In the genomic region with DNA sequence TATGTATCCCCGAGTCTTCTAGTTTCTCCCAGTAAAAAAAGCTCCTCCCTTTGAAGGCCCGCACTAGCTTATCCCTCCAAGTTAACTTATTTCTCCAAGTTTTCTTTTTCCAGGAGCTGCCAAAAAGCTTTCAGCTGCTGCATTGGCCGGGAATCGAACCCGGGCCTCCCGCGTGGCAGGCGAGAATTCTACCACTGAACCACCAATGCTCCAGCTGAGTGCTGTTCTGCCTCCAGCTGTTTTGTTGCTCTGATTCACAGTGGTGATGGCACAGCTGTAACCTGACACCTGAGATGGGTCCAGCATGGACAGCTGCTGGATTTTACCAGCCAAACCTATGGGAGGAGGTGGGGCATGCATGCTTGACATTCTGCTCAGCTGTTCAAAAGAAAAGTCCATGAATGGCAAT, we compare ENCODE assay signal across 8 cellular contexts. TPM values are rescaled to one million over a fixed set of nuclear protein-coding genes. Genes with fewer than 3 reads are reported as not detected.
DNase-seq lines count a peak whose midpoint lies in the region; ATAC-seq, FAIRE-seq and TF ChIP-seq lines count a peak whose summit lies in the region.

No MANE protein-coding gene starts in this region.

- 62 to 95% (median 87%) methylated on average over 8 of the region's 8 CpGs for WGBS in small intestine, 3 donors

- TF ChIP-seq CTCF in kidney epithelial cell (IDR thresholded peaks at IDR 0.05; ENCODE audit: insufficient read depth, low read length, poor library complexity, severe bottlenecking), result no peak

- H3K27ac ChIP-seq in small intestine (ENCODE audit: low read depth in 1 of 2, low read length in 1 of 2), result no peak overlapping the region

- H3K36me3 ChIP-seq in kidney epithelial cell (ENCODE audit: control insufficient read depth, insufficient read depth, low read length), result peaks cover 5% of the 10 kb centered on the region
- H3K36me3 ChIP-seq in small intestine (ENCODE audit: control insufficient read depth in 2 of 2, insufficient read depth in 2 of 2, low read length in 2 of 2), result peaks cover 27 to 35% of the 10 kb centered on the region in 2 donors

- H3K4me3 ChIP-seq in kidney epithelial cell (ENCODE audit: low read depth, low read length) (no peak overlapping the region), small intestine (ENCODE audit: low read depth in 1 of 2, low read length in 2 of 2) (no peak overlapping the region)

- peak; percentile 67 for DNase-seq in A172 (ENCODE audit: low spot score)
- peak; percentile 52 for DNase-seq in HTR-8/SVneo (ENCODE audit: insufficient read length, low spot score)
- peak; percentile 72 for DNase-seq in astrocyte of the hippocampus (ENCODE audit: low read depth, low spot score)
- DNase-seq in kidney epithelial cell (ENCODE audit: low read depth), result peak; percentile 67
- no peak for DNase-seq in activated CD4-positive, CD25-positive, alpha-beta regulatory T cell treated with anti-CD3 and anti-CD28 coated beads, Interleukin-2, amount 50 U/mL, for 72 hours
- DNase-seq in small intestine, result no peak

- H3K27me3 ChIP-seq in kidney epithelial cell (ENCODE audit: control insufficient read depth, insufficient read depth, low read length), result no peaks in the 10 kb centered on the region
- H3K27me3 ChIP-seq in small intestine (ENCODE audit: control insufficient read depth in 2 of 2, insufficient read depth in 2 of 2, low read length in 2 of 2), result no peaks in the 10 kb centered on the region

- ATAC-seq in HG03520 (IDR thresholded peaks at IDR 0.05; ENCODE audit: unreplicated experiment), result no peak
- ATAC-seq in GM21423 (IDR thresholded peaks at IDR 0.05; ENCODE audit: unreplicated experiment), result no peak

- FAIRE-seq in HTR-8/SVneo (lab: Jason Lieb, UNC) (peak; percentile 76), small intestine (lab: Jason Lieb, UNC) (no peak)

- no peaks in the 10 kb centered on the region for H3K9me3 ChIP-seq in small intestine (ENCODE audit: control insufficient read depth, low read depth)

- H3K4me1 ChIP-seq in small intestine (ENCODE audit: control insufficient read depth in 2 of 2, insufficient read depth in 1 of 2, low read depth in 1 of 2, low read length in 1 of 2), result no peaks in the 10 kb centered on the region

RNA-seq across cellular contexts. Expression of gene VAC14, which starts 22.1 kb away (rescaled TPM):
- total RNA-seq in A172 (2014; rRNA removed; shearing (Covaris generic)), result 58.8 and 66.5 TPM in 2 replicates
- 61.3 and 84.7 TPM in 2 replicates for total RNA-seq in kidney epithelial cell
- polyA plus RNA-seq in small intestine, result 10 to 100 TPM; 26.6 to 32.9 (median 31.1) TPM

Comparison
In these comparisons a context has a peak if more than half of its experiments do, and no peak if none do; other contexts are left out.
1. DNase-seq: peak in A172 (single experiment), HTR-8/SVneo (single experiment), astrocyte of the hippocampus (single experiment) and kidney epithelial cell (single experiment); none in activated CD4-positive, CD25-positive, alpha-beta regulatory T cell treated with anti-CD3 and anti-CD28 coated beads, Interleukin-2, amount 50 U/mL, for 72 hours (single experiment) and small intestine (single experiment).